In the genomic region with DNA sequence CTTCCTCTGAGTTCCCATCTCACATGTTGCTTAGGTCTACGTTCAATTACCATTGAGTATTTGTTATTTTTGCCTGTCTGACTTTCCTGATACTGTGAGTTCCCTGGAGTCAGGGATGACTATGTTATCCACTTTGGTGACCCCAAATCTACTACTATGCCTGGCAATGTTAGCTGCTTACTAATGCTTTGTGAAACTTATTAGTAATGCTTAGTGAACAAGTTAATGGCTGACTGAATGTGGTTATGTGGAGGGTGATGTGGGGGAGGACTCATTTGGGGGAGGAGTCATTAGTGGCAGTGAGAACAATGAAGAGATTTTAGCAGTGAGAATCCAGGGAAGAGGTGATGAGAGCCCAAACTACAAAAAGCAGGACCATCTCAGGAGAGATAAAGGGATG, we compare ENCODE assay signal across 11 cellular contexts.
DNase-seq lines count a peak whose midpoint lies in the region; ATAC-seq, FAIRE-seq and TF ChIP-seq lines count a peak whose summit lies in the region.
"Had no signal": no experiment of that assay in that cellular context is flagged by ENCODE, and none has a peak within 500 bp of the region (broad histone marks: within the 10 kb centered on the region; RNA-seq: fewer than 3 reads in every experiment).

No MANE protein-coding gene starts in this region.

- TF ChIP-seq CTCF in astrocyte (IDR thresholded peaks at IDR 0.05; ENCODE audit: insufficient read depth, low read depth, low read length) (no peak), smooth muscle cell (IDR thresholded peaks at IDR 0.05; ENCODE audit: borderline replicate concordance, insufficient read depth, poor library complexity, severe bottlenecking) (no peak)

- no peak overlapping the region for H3K4me3 ChIP-seq in astrocyte (ENCODE audit: insufficient read depth, low read depth, low read length)
- no peak overlapping the region for H3K4me3 ChIP-seq in smooth muscle cell

- H3K27me3 Mint-ChIP-seq in astrocyte (ENCODE audit: low read depth, unreplicated experiment): no peaks in the 10 kb centered on the region
- H3K27me3 Mint-ChIP-seq: CD4-positive, alpha-beta memory T cell had no signal

- no peaks in the 10 kb centered on the region for H3K9me3 ChIP-seq in astrocyte (ENCODE audit: insufficient read depth, low read depth, low read length)
- no peaks in the 10 kb centered on the region for H3K9me3 ChIP-seq in smooth muscle cell (replicated peaks; ENCODE audit: low read depth)

- H3K36me3 Mint-ChIP-seq in astrocyte (ENCODE audit: low read depth, unreplicated experiment): peaks cover 23% of the 10 kb centered on the region

- H3K27ac ChIP-seq in astrocyte (ENCODE audit: low read depth, low read length) (peak overlapping the region; percentile 19), smooth muscle cell (ENCODE audit: low read depth) (no peak overlapping the region)

- H3K79me2 ChIP-seq in astrocyte (ENCODE audit: insufficient read depth, low read length) (no peaks in the 10 kb centered on the region), smooth muscle cell (ENCODE audit: low read depth) (no peaks in the 10 kb centered on the region)

- H3K9me3 Mint-ChIP-seq in astrocyte (ENCODE audit: unreplicated experiment): peaks cover 4% of the 10 kb centered on the region
- H3K9me3 Mint-ChIP-seq: activated T-helper 1 cell treated with anti-CD3 and anti-CD28 coated beads, Interleukin-12 subunit alpha, Interleukin-12 subunit beta, Interleukin-2, Interleukin-4 antibody, amounts not matched to agents 30 ng/mL and 10 ng/mL and 1 ng/mL, durations not matched to agents 14 hours and 24 hours and 36 hours had no signal

- H3K4me2 ChIP-seq in astrocyte (ENCODE audit: low read length) (peak overlapping the region; percentile 9), smooth muscle cell (no peak overlapping the region)

- 93% methylated on average over 1 of the region's 1 CpG for WGBS in smooth muscle cell (ENCODE audit: low lambda C conversion rate)

- no peaks in the 10 kb centered on the region for H3F3A ChIP-seq in smooth muscle cell (ENCODE audit: low read depth)

- H3K9ac ChIP-seq in astrocyte (ENCODE audit: low read length) (no peak overlapping the region), smooth muscle cell (ENCODE audit: low read depth) (no peak overlapping the region)

- H3K36me3 ChIP-seq in astrocyte (ENCODE audit: insufficient read depth, low read length) (no peaks in the 10 kb centered on the region), smooth muscle cell (ENCODE audit: low read depth) (no peaks in the 10 kb centered on the region)

- H2AFZ ChIP-seq in astrocyte (ENCODE audit: low read depth, low read length) (no peak overlapping the region), smooth muscle cell (ENCODE audit: low read depth) (no peak overlapping the region)

- H3K4me3 Mint-ChIP-seq in astrocyte (ENCODE audit: unreplicated experiment): no peak overlapping the region
- H3K4me3 Mint-ChIP-seq: activated T-helper 1 cell treated with anti-CD3 and anti-CD28 coated beads, Interleukin-12 subunit alpha, Interleukin-12 subunit beta, Interleukin-2, Interleukin-4 antibody, amounts not matched to agents 30 ng/mL and 10 ng/mL and 1 ng/mL, durations not matched to agents 14 hours and 24 hours and 36 hours; CD4-positive, alpha-beta memory T cell had no signal

- H3K4me1 ChIP-seq in astrocyte (ENCODE audit: insufficient read depth, low read length) (peaks cover 28% of the 10 kb centered on the region), smooth muscle cell (ENCODE audit: low read depth) (no peaks in the 10 kb centered on the region)

- FAIRE-seq in astrocyte (lab: Jason Lieb, UNC): no peak

- ATAC-seq in GM19397 (IDR thresholded peaks at IDR 0.05; ENCODE audit: unreplicated experiment) (peak; percentile 94), HG03045 (IDR thresholded peaks at IDR 0.05; ENCODE audit: unreplicated experiment) (peak; percentile 92)
- ATAC-seq: Panc1 had no signal

- H3K27me3 ChIP-seq in astrocyte (ENCODE audit: insufficient read depth, low read length) (no peaks in the 10 kb centered on the region), smooth muscle cell (ENCODE audit: low read depth) (no peaks in the 10 kb centered on the region)

- H4K20me1 ChIP-seq in astrocyte (ENCODE audit: insufficient read depth, low read length): no peaks in the 10 kb centered on the region
- no peaks in the 10 kb centered on the region for H4K20me1 ChIP-seq in smooth muscle cell (ENCODE audit: low read depth)

- H3K4me1 Mint-ChIP-seq in astrocyte (ENCODE audit: low read depth, unreplicated experiment): peaks cover 34% of the 10 kb centered on the region
- H3K4me1 Mint-ChIP-seq: CD4-positive, alpha-beta memory T cell had no signal

- DNase-seq in EH (ENCODE audit: low read depth): peak; percentile 42
- peak; percentile 82 for DNase-seq in astrocyte (ENCODE audit: low read depth)
- no peak for DNase-seq in smooth muscle cell (lab: John Stamatoyannopoulos, UW; ENCODE audit: unreplicated experiment)
- no peak for DNase-seq in amniotic stem cell (lab: John Stamatoyannopoulos, UW)
- no peak for DNase-seq in GDM1 (lab: John Stamatoyannopoulos, UW)
- no peak for DNase-seq in cerebellar cortex (ENCODE audit: low spot score)
- DNase-seq: CD4-positive, alpha-beta memory T cell had no signal

- no peak overlapping the region for H3K27ac Mint-ChIP-seq in astrocyte (ENCODE audit: unreplicated experiment)
- H3K27ac Mint-ChIP-seq: activated T-helper 1 cell treated with anti-CD3 and anti-CD28 coated beads, Interleukin-12 subunit alpha, Interleukin-12 subunit beta, Interleukin-2, Interleukin-4 antibody, amounts not matched to agents 30 ng/mL and 10 ng/mL and 1 ng/mL, durations not matched to agents 14 hours and 24 hours and 36 hours; CD4-positive, alpha-beta memory T cell had no signal

Comparison
In these comparisons a context has a peak if more than half of its experiments do, and no peak if none do; other contexts are left out.
1. DNase-seq: peak in EH (single experiment) and astrocyte (single experiment); none in smooth muscle cell (single experiment), amniotic stem cell (single experiment), GDM1 (single experiment) and cerebellar cortex (single experiment).